1 cellular context compared by ENCODE assay signal in genomic region chr19:34257559-34257924, GRCh38.
TF ChIP-seq lines count a peak whose summit lies in the region.

No MANE protein-coding gene starts in this region.

TF ChIP-seq in SK-N-SH treated with all-trans-retinoic acid at 6 μM for 48 hours, 23 proteins besides CTCF, POLR2A, EP300 and RAD21:
- TF ChIP-seq TSHZ2 (CRISPR knock-in tag; IDR thresholded peaks at IDR 0.05): no peak
- TF ChIP-seq ZNF565 (CRISPR knock-in tag; conservative IDR thresholded peaks at IDR 0.05; ENCODE audit: low read depth): no peak
- TF ChIP-seq ESRRG (CRISPR knock-in tag; IDR thresholded peaks at IDR 0.05): no peak
- no peak for TF ChIP-seq ZFP3 (CRISPR knock-in tag; IDR thresholded peaks at IDR 0.05)
- no peak for TF ChIP-seq ISL1 (CRISPR knock-in tag; IDR thresholded peaks at IDR 0.05)
- TF ChIP-seq CSDC2 (CRISPR knock-in tag; IDR thresholded peaks at IDR 0.05): no peak
- TF ChIP-seq CREB5 (CRISPR knock-in tag; IDR thresholded peaks at IDR 0.05; ENCODE audit: low read depth): no peak
- no peak for TF ChIP-seq TCF4 (CRISPR knock-in tag; IDR thresholded peaks at IDR 0.05; ENCODE audit: borderline replicate concordance)
- TF ChIP-seq ZFP30 (CRISPR knock-in tag; IDR thresholded peaks at IDR 0.05): no peak
- TF ChIP-seq PATZ1 (CRISPR knock-in tag; IDR thresholded peaks at IDR 0.05; ENCODE audit: borderline replicate concordance): no peak
- TF ChIP-seq GLIS3 (CRISPR knock-in tag; IDR thresholded peaks at IDR 0.05): no peak
- no peak for TF ChIP-seq POU6F1 (CRISPR knock-in tag; IDR thresholded peaks at IDR 0.05; ENCODE audit: borderline replicate concordance, low read depth)
- TF ChIP-seq BACH2 (CRISPR knock-in tag; IDR thresholded peaks at IDR 0.05; ENCODE audit: borderline replicate concordance): no peak
- TF ChIP-seq TOX (CRISPR knock-in tag; IDR thresholded peaks at IDR 0.05; ENCODE audit: borderline replicate concordance): no peak
- TF ChIP-seq CSRNP3 (CRISPR knock-in tag; IDR thresholded peaks at IDR 0.05): no peak
- TF ChIP-seq PPARA (CRISPR knock-in tag; IDR thresholded peaks at IDR 0.05; ENCODE audit: borderline replicate concordance): no peak
- TF ChIP-seq OSR1 (CRISPR knock-in tag; IDR thresholded peaks at IDR 0.05): no peak
- no peak for TF ChIP-seq ZNF8 (CRISPR knock-in tag; IDR thresholded peaks at IDR 0.05)
